13 cellular contexts compared by ENCODE assay signal in genomic region chr3:145134738-145135137, GRCh38.
DNase-seq lines count a peak whose midpoint lies in the region; ATAC-seq, FAIRE-seq and TF ChIP-seq lines count a peak whose summit lies in the region.
"Had no signal": no experiment of that assay in that cellular context is flagged by ENCODE, and none has a peak within 500 bp of the region (broad histone marks: within the 10 kb centered on the region; RNA-seq: fewer than 3 reads in every experiment).

No MANE protein-coding gene starts in this region.

- H3K9ac ChIP-seq in PC-3 (ENCODE audit: low read length) (no peak overlapping the region; the same call in 1 of the 2 replicates), endothelial cell of umbilical vein (replicated peaks; ENCODE audit: extremely low read depth, insufficient read depth, low read length) (no peak overlapping the region)

- H3K9me3 ChIP-seq in PC-3 (ENCODE audit: low read length) (no peaks in the 10 kb centered on the region), endothelial cell of umbilical vein (replicated peaks; ENCODE audit: control insufficient read depth, insufficient read depth, low read length) (no peaks in the 10 kb centered on the region), stomach (no peaks in the 10 kb centered on the region)
- H3K9me3 ChIP-seq: Caco-2 had no signal

- no peak for FAIRE-seq in endothelial cell of umbilical vein (lab: Jason Lieb, UNC)
- FAIRE-seq: A204.1 had no signal

- WGBS in stomach, 5 donors = 72 to 84% (median 78%) methylated on average over 2 of the region's 2 CpGs

- TF ChIP-seq EP300 in stomach (IDR thresholded peaks at IDR 0.05) = no peak

- H3K36me3 ChIP-seq in GM23338 (ENCODE audit: insufficient read depth) (no peaks in the 10 kb centered on the region), PC-3 (ENCODE audit: low read depth, low read length) (no peaks in the 10 kb centered on the region), endothelial cell of umbilical vein (ENCODE audit: control insufficient read depth in 2 of 2, extremely low read depth in 1 of 2, insufficient read depth in 2 of 2, low read length in 2 of 2) (no peaks in the 10 kb centered on the region), stomach (no peaks in the 10 kb centered on the region)

- no peaks in the 10 kb centered on the region for H3K36me3 Mint-ChIP-seq in GM23338 (ENCODE audit: low read depth)
- H3K36me3 Mint-ChIP-seq in activated CD8-positive, alpha-beta T cell treated with anti-CD3 and anti-CD28 coated beads, Interleukin-2, amount 10 ng/mL, durations not matched to agents 7 days and 5 days (ENCODE audit: low read depth) = no peaks in the 10 kb centered on the region
- H3K36me3 Mint-ChIP-seq: CD14-positive monocyte; CD8-positive, alpha-beta T cell; IgD-negative memory B cell had no signal

- peaks cover 6% of the 10 kb centered on the region; the same call in 2 of the 3 replicates for H3K4me1 Mint-ChIP-seq in GM23338
- no peaks in the 10 kb centered on the region for H3K4me1 Mint-ChIP-seq in activated CD8-positive, alpha-beta T cell treated with anti-CD3 and anti-CD28 coated beads, Interleukin-2, amount 10 ng/mL, durations not matched to agents 7 days and 5 days (ENCODE audit: low read depth)
- H3K4me1 Mint-ChIP-seq: CD14-positive monocyte, IgD-negative memory B cell had no signal

- no TSS peak for BruUV-seq in PC-3 (replicated peaks; lab: Mats Ljungman, UMichigan)
- no TSS peak for BruUV-seq in endothelial cell of umbilical vein (replicated peaks; lab: Mats Ljungman, UMichigan)

- H4K20me1 ChIP-seq in GM23338 (replicated peaks; ENCODE audit: insufficient read depth) (no peaks in the 10 kb centered on the region), PC-3 (ENCODE audit: low read length) (no peaks in the 10 kb centered on the region), endothelial cell of umbilical vein (replicated peaks; ENCODE audit: control insufficient read depth, extremely low read depth, insufficient read depth, low read length) (no peaks in the 10 kb centered on the region)

- H3K9me3 Mint-ChIP-seq in GM23338 = no peaks in the 10 kb centered on the region
- H3K9me3 Mint-ChIP-seq in activated CD8-positive, alpha-beta T cell treated with anti-CD3 and anti-CD28 coated beads, Interleukin-2, amount 10 ng/mL, durations not matched to agents 7 days and 5 days (ENCODE audit: insufficient read depth) = no peaks in the 10 kb centered on the region
- H3K9me3 Mint-ChIP-seq: CD8-positive, alpha-beta T cell; H9 had no signal

- CTCF ChIA-PET in PC-3 (lab: Charles Lee) (no interaction called here), endothelial cell of umbilical vein (lab: Charles Lee) (interaction anchor here (1.5 kb wide), 2 partner anchors 17 to 30 kb away, joined by 3 read pairs; no protein-coding TSS in a partner anchor)
- CTCF ChIA-PET in activated CD8-positive, alpha-beta T cell treated with anti-CD3 and anti-CD28 coated beads, Interleukin-2, amount 10 ng/mL, durations not matched to agents 7 days and 5 days (lab: Charles Lee) = no interaction called here

- H3K27ac ChIP-seq in GM23338 (ENCODE audit: low read depth) (no peak overlapping the region), PC-3 (ENCODE audit: low read length) (peak overlapping the region; percentile 56), endothelial cell of umbilical vein (ENCODE audit: insufficient read depth, low read depth, low read length) (no peak overlapping the region), stomach (no peak overlapping the region)

- dilution Hi-C loops in endothelial cell of umbilical vein (cut with MboI; ENCODE audit: extremely low pct_ligation_motif_present, low sequenced_read_pairs) = no loop called here

- H3K27me3 Mint-ChIP-seq in GM23338 (ENCODE audit: insufficient read depth, low read depth, poor library complexity) = no peaks in the 10 kb centered on the region
- H3K27me3 Mint-ChIP-seq in activated CD8-positive, alpha-beta T cell treated with anti-CD3 and anti-CD28 coated beads, Interleukin-2, amount 10 ng/mL, durations not matched to agents 7 days and 5 days (ENCODE audit: low read depth) = no peaks in the 10 kb centered on the region
- H3K27me3 Mint-ChIP-seq: IgD-negative memory B cell had no signal

- H2AFZ ChIP-seq in GM23338 = no peak overlapping the region
- no peak overlapping the region for H2AFZ ChIP-seq in PC-3 (ENCODE audit: low read length)
- H2AFZ ChIP-seq in endothelial cell of umbilical vein (ENCODE audit: low read depth, low read length) = no peak overlapping the region

- no peaks in the 10 kb centered on the region for H3K27me3 ChIP-seq in GM23338 (ENCODE audit: insufficient read depth)
- no peaks in the 10 kb centered on the region for H3K27me3 ChIP-seq in PC-3 (ENCODE audit: low read length)
- H3K27me3 ChIP-seq in endothelial cell of umbilical vein (ENCODE audit: control insufficient read depth in 2 of 2, insufficient read depth in 2 of 2, low read length in 2 of 2) = no peaks in the 10 kb centered on the region
- H3K27me3 ChIP-seq in stomach = no peaks in the 10 kb centered on the region

- POLR2A ChIA-PET in PC-3 (lab: Charles Lee; ENCODE audit: unreplicated experiment) = no interaction called here
- POLR2A ChIA-PET in endothelial cell of umbilical vein (lab: Charles Lee) = no interaction called here
- POLR2A ChIA-PET in activated CD8-positive, alpha-beta T cell treated with anti-CD3 and anti-CD28 coated beads, Interleukin-2, amount 10 ng/mL, durations not matched to agents 7 days and 5 days (lab: Charles Lee) = no interaction called here

- TF ChIP-seq POLR2A in endothelial cell of umbilical vein (IDR thresholded peaks at IDR 0.05; ENCODE audit: low read depth, low read length) (no peak), stomach (IDR thresholded peaks at IDR 0.05) (no peak)

- no peak overlapping the region for H3K27ac Mint-ChIP-seq in GM23338
- no peak overlapping the region for H3K27ac Mint-ChIP-seq in activated CD8-positive, alpha-beta T cell treated with anti-CD3 and anti-CD28 coated beads, Interleukin-2, amount 10 ng/mL, durations not matched to agents 7 days and 5 days
- H3K27ac Mint-ChIP-seq: CD14-positive monocyte; CD8-positive, alpha-beta T cell; H9; IgD-negative memory B cell had no signal

- H3K4me1 ChIP-seq in GM23338 (ENCODE audit: insufficient read depth) (peaks cover 10% of the 10 kb centered on the region; the same call in 1 of the 2 replicates), PC-3 (ENCODE audit: insufficient read depth, low read length) (peaks cover 12% of the 10 kb centered on the region), endothelial cell of umbilical vein (ENCODE audit: control insufficient read depth, extremely low read depth, insufficient read depth, low read length) (no peaks in the 10 kb centered on the region), stomach (no peaks in the 10 kb centered on the region)
- H3K4me1 ChIP-seq: Caco-2 had no signal

- DNase-seq in GM23338 (ENCODE audit: low spot score) (peak; percentile 11), PC-3 (peak; percentile 41), endothelial cell of umbilical vein (ENCODE audit: low read depth, low spot score) (peak; percentile 3), NCI-H2081 (lab: John Stamatoyannopoulos, UW) (no peak), NCI-H82 treated with DMSO at 0.1 percent for 48 hours (lab: John Stamatoyannopoulos, UW; ENCODE audit: unreplicated experiment) (no peak), stomach (no peak)
- DNase-seq in activated CD8-positive, alpha-beta T cell treated with anti-CD3 and anti-CD28 coated beads, Interleukin-2, amount 10 ng/mL, durations not matched to agents 7 days and 5 days = no peak
- DNase-seq: Caco-2; CD8-positive, alpha-beta T cell; H9 had no signal

- intact Hi-C loops in PC-3 (cut with micrococcal nuclease) = loop anchor here (2.0 kb wide), 1 partner anchor 128 kb away; no protein-coding TSS in a partner anchor
- intact Hi-C loops in endothelial cell of umbilical vein (cut with micrococcal nuclease) = no loop called here
- intact Hi-C loops in stomach (cut with DNase I; ENCODE audit: low total_unique reads) = no loop called here

- H3K4me3 ChIP-seq in GM23338 (no peak overlapping the region), PC-3 (ENCODE audit: low read length) (no peak overlapping the region), endothelial cell of umbilical vein (replicated peaks in 1 of 3; ENCODE audit: insufficient read depth in 1 of 3, low read depth in 1 of 3, low read length in 3 of 3) (no peak overlapping the region), stomach (no peak overlapping the region)

- H3K4me2 ChIP-seq in GM23338 = no peak overlapping the region
- peak overlapping the region; percentile 23 for H3K4me2 ChIP-seq in PC-3 (ENCODE audit: low read length)
- no peak overlapping the region for H3K4me2 ChIP-seq in endothelial cell of umbilical vein (ENCODE audit: insufficient read depth, low read length)

- ATAC-seq in GM23338 (no peak), PC-3 (peak; percentile 90)
- no peak for ATAC-seq in activated CD8-positive, alpha-beta T cell treated with anti-CD3 and anti-CD28 coated beads, Interleukin-2, amount 10 ng/mL, durations not matched to agents 7 days and 5 days
- ATAC-seq: CD8-positive, alpha-beta T cell had no signal

- H3K9me1 ChIP-seq in endothelial cell of umbilical vein (replicated peaks; ENCODE audit: control insufficient read depth, extremely low read depth, insufficient read depth, low read length) = no peaks in the 10 kb centered on the region

- TF ChIP-seq CTCF in GM23338 (conservative IDR thresholded peaks at IDR 0.05; ENCODE audit: low read depth in 2 of 2) = no peak
- no peak for TF ChIP-seq CTCF in PC-3 (conservative IDR thresholded peaks at IDR 0.05; ENCODE audit: low read depth, low read length)
- TF ChIP-seq CTCF in endothelial cell of umbilical vein (IDR thresholded peaks at IDR 0.05; ENCODE audit: extremely low read depth in 1 of 2, insufficient read depth in 1 of 2, low read depth in 1 of 2, low read length in 2 of 2) = no peak
- TF ChIP-seq CTCF in stomach (IDR thresholded peaks at IDR 0.05) = no peak

- no peak overlapping the region for H3K4me3 Mint-ChIP-seq in GM23338
- H3K4me3 Mint-ChIP-seq in activated CD8-positive, alpha-beta T cell treated with anti-CD3 and anti-CD28 coated beads, Interleukin-2, amount 10 ng/mL, durations not matched to agents 7 days and 5 days = no peak overlapping the region
- H3K4me3 Mint-ChIP-seq: CD14-positive monocyte; CD8-positive, alpha-beta T cell; H9; IgD-negative memory B cell had no signal

- H3K9me2 ChIP-seq in GM23338 (ENCODE audit: insufficient read depth) (no peaks in the 10 kb centered on the region), PC-3 (replicated peaks; ENCODE audit: low read length) (no peaks in the 10 kb centered on the region)

- no peaks in the 10 kb centered on the region for H3K79me2 ChIP-seq in GM23338 (replicated peaks; ENCODE audit: insufficient read depth)
- no peaks in the 10 kb centered on the region for H3K79me2 ChIP-seq in PC-3 (ENCODE audit: low read length)
- no peaks in the 10 kb centered on the region for H3K79me2 ChIP-seq in endothelial cell of umbilical vein (ENCODE audit: control insufficient read depth, insufficient read depth, low read length)

- H3F3A ChIP-seq in GM23338 (replicated peaks; ENCODE audit: low read depth) = no peaks in the 10 kb centered on the region
- H3F3A ChIP-seq in PC-3 (ENCODE audit: low read length, unreplicated experiment) = no peaks in the 10 kb centered on the region

TF ChIP-seq in GM23338, 12 proteins besides CTCF, POLR2A, EP300 and RAD21 (continues in another document):
- no peak for TF ChIP-seq CREB1 (CRISPR knock-in tag; IDR thresholded peaks at IDR 0.05; ENCODE audit: low read depth)

Comparison
In these comparisons a context has a peak if more than half of its experiments do, and no peak if none do; other contexts are left out.
1. DNase-seq: peak in GM23338 (single experiment), PC-3 (single experiment) and endothelial cell of umbilical vein (single experiment); none in NCI-H2081 (0 of 2), NCI-H82 treated with DMSO at 0.1 percent for 48 hours (single experiment), stomach (single experiment) and activated CD8-positive, alpha-beta T cell treated with anti-CD3 and anti-CD28 coated beads, Interleukin-2, amount 10 ng/mL, durations not matched to agents 7 days and 5 days (single experiment).